In the genomic region with DNA sequence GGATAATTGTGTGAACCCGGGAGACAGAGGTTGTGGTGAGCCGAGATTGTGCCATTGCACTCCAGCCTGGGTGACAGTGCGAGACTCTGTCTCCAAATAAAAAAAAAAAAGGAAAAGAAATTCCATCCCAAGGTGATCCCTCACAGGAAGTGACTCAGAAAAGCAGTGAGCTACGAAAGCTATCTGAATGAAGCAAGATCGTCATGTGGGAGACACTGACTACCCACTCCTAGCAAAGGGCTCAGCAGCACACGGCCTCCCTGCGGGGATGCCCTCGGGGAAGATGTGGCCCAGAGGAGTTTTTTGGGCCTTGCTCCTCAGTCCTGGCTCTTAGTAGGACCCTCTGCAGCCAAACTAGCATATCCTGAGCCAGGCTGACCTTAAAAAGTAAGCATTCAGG, we compare ENCODE assay signal across 7 cellular contexts. TPM values are rescaled to one million over a fixed set of nuclear protein-coding genes. Genes with fewer than 3 reads are reported as not detected.
DNase-seq lines count a peak whose midpoint lies in the region; ATAC-seq and TF ChIP-seq lines count a peak whose summit lies in the region.
"Not testable (repeated sequence)": the region's sequence is repeated elsewhere in the genome, so short reads cannot be mapped to it uniquely, and the experiment has no call there.

No MANE protein-coding gene starts in this region.

- not testable (repeated sequence) for H3K79me2 ChIP-seq in GM23248 (ENCODE audit: insufficient read depth)

- not testable (repeated sequence) for H3K4me2 ChIP-seq in GM23248 (ENCODE audit: unreplicated experiment)

- not testable (repeated sequence) for H3K9ac ChIP-seq in GM23248

- peak; percentile 61 for ATAC-seq in foreskin keratinocyte

- H3K36me3 ChIP-seq in GM23248 (ENCODE audit: low read depth), result not testable (repeated sequence)

- 53 to 100% methylated on average over 1 to 5 of the region's 8 CpGs for WGBS in GM23248 (ENCODE audit: low coverage in 1 of 2, low lambda C conversion rate in 2 of 2, missing lambda C conversion rate in 2 of 2), 2 experiments

- H2AFZ ChIP-seq in GM23248, result not testable (repeated sequence)

- H3K27me3 ChIP-seq in GM23248 (replicated peaks; ENCODE audit: insufficient read depth); foreskin keratinocyte: not testable (repeated sequence)

- H3K27ac ChIP-seq in GM23248, foreskin keratinocyte: not testable (repeated sequence)

- in situ Hi-C loops in ACHN (cut with HindIII; ENCODE audit: low pct_ligation_motif_present, low pct_unique_long_range_greater_than_20kb, low sequenced_read_pairs); GM23248 (cut with MboI): not testable (repeated sequence)

- H3K4me1 ChIP-seq in GM23248 (ENCODE audit: insufficient read depth); foreskin keratinocyte: not testable (repeated sequence)

- not testable (repeated sequence) for H3K9me3 ChIP-seq in GM23248 (ENCODE audit: low read depth)

- H3F3A ChIP-seq in GM23248 (ENCODE audit: insufficient read depth), result not testable (repeated sequence)

- DNase-seq in ACHN (peak; percentile 1), EL (peak; percentile 4), GM23248 (peak; percentile 0), RKO (ENCODE audit: low spot score) (peak; percentile 20), amniotic epithelial cell (ENCODE audit: low read depth) (peak; percentile 0), fibroblast of pulmonary artery (ENCODE audit: low read depth) (peak; percentile 0)
- not testable (repeated sequence) for DNase-seq in foreskin keratinocyte

- not testable (repeated sequence) for H3K9me2 ChIP-seq in GM23248 (ENCODE audit: insufficient read depth)

- not testable (repeated sequence) for H4K20me1 ChIP-seq in GM23248 (ENCODE audit: insufficient read depth)

- H3K4me3 ChIP-seq in GM23248; fibroblast of pulmonary artery (replicated peaks; ENCODE audit: low read depth, low read length): not testable (repeated sequence)

- TF ChIP-seq CTCF in fibroblast of pulmonary artery (IDR thresholded peaks at IDR 0.05; ENCODE audit: low read length, missing control alignments); foreskin keratinocyte (conservative IDR thresholded peaks at IDR 0.05): not testable (repeated sequence)

RNA-seq across cellular contexts. Expression of a gene that starts 6.8 kb away (rescaled TPM):
- 0.51 and 0.76 TPM in 2 replicates for total RNA-seq in GM23248 (2014; rRNA removed; shearing (Covaris generic))
- 0.32 and 0.44 TPM in 2 replicates for polyA plus RNA-seq in GM23248 (2016; fragmentation: Nextera tagmentation; extraction: Ambion mirVana)
- total RNA-seq in foreskin keratinocyte, result 0.07 and 0.10 TPM in 2 replicates
- 0.02 and 0.03 TPM in 2 replicates for polyA plus RNA-seq in foreskin keratinocyte
